Comparison of ENCODE assay signal across 21 cellular contexts in genomic region chr7:105369944-105370343, GRCh38.
"Had no signal": no experiment of that assay in that cellular context is flagged by ENCODE, and none has a peak within 500 bp of the region (broad histone marks: within the 10 kb centered on the region; RNA-seq: fewer than 3 reads in every experiment).

No MANE protein-coding gene starts in this region.

- H3K9me3 Mint-ChIP-seq: activated CD4-positive, alpha-beta memory T cell treated with anti-CD3 and anti-CD28 coated beads for 36 hours; activated naive CD4-positive, alpha-beta T cell treated with anti-CD3 and anti-CD28 coated beads, Interleukin-2, amount 10 ng/mL, durations not matched to agents 7 days and 5 days; activated T-cell treated with anti-CD3 and anti-CD28 coated beads, Interleukin-2, amount 50 U/mL, for 72 hours; T-helper 1 cell treated with Interleukin-12 subunit alpha and Interleukin-12 subunit beta and Interleukin-4 antibody, amounts not matched to agents 30 μg/mL and 1 μg/mL, for 36 hours had no signal

- H3K27me3 ChIP-seq: body of pancreas, cardiac muscle cell, foreskin keratinocyte, spleen, thyroid gland, upper lobe of right lung had no signal

- H3K27me3 Mint-ChIP-seq: activated CD4-positive, alpha-beta memory T cell treated with anti-CD3 and anti-CD28 coated beads for 36 hours; activated naive CD4-positive, alpha-beta T cell treated with anti-CD3 and anti-CD28 coated beads, Interleukin-2, amount 10 ng/mL, durations not matched to agents 7 days and 5 days; progenitor cell of endocrine pancreas had no signal

- H3K27ac Mint-ChIP-seq: activated CD4-positive, alpha-beta memory T cell treated with anti-CD3 and anti-CD28 coated beads for 36 hours; activated naive CD4-positive, alpha-beta T cell treated with anti-CD3 and anti-CD28 coated beads, Interleukin-2, amount 10 ng/mL, durations not matched to agents 7 days and 5 days; activated T-cell treated with anti-CD3 and anti-CD28 coated beads, Interleukin-2, amount 50 U/mL, for 72 hours; progenitor cell of endocrine pancreas; T-helper 1 cell treated with Interleukin-12 subunit alpha and Interleukin-12 subunit beta and Interleukin-4 antibody, amounts not matched to agents 30 μg/mL and 1 μg/mL, for 36 hours had no signal

- DNase-seq: activated CD4-positive, alpha-beta memory T cell treated with anti-CD3 and anti-CD28 coated beads for 36 hours; activated CD4-positive, alpha-beta T cell treated with anti-CD3 and anti-CD28 coated beads for 48 hours; activated effector memory CD4-positive, alpha-beta T cell treated with Interleukin-2 at 50 U/mL for 16 hours; activated naive CD4-positive, alpha-beta T cell treated with anti-CD3 and anti-CD28 coated beads, Interleukin-2, amount 10 ng/mL, durations not matched to agents 7 days and 5 days; activated T-cell treated with anti-CD3 and anti-CD28 coated beads, Interleukin-2, amount 50 U/mL, for 72 hours; anterior cingulate cortex; body of pancreas; foreskin keratinocyte; left ventricle myocardium superior; mammary epithelial cell; retina; spleen; stimulated activated CD4-positive, alpha-beta T cell treated with anti-CD3 and anti-CD28 coated beads, Interleukin-4, amount 100 ng/mL, for 1 hour; stimulated activated naive CD4-positive, alpha-beta T cell; T1000; thyroid gland; upper lobe of right lung had no signal

- FAIRE-seq: endometrium had no signal

- H3K4me3 ChIP-seq: body of pancreas, cardiac muscle cell, spleen, thyroid gland, upper lobe of right lung had no signal

- H3K4me3 Mint-ChIP-seq: activated CD4-positive, alpha-beta memory T cell treated with anti-CD3 and anti-CD28 coated beads for 36 hours; activated naive CD4-positive, alpha-beta T cell treated with anti-CD3 and anti-CD28 coated beads, Interleukin-2, amount 10 ng/mL, durations not matched to agents 7 days and 5 days; activated T-cell treated with anti-CD3 and anti-CD28 coated beads, Interleukin-2, amount 50 U/mL, for 72 hours; T-helper 1 cell treated with Interleukin-12 subunit alpha and Interleukin-12 subunit beta and Interleukin-4 antibody, amounts not matched to agents 30 μg/mL and 1 μg/mL, for 36 hours had no signal

- H3K36me3 ChIP-seq: cardiac muscle cell, spleen, thyroid gland, upper lobe of right lung had no signal

- H3K4me1 ChIP-seq: foreskin keratinocyte, upper lobe of right lung had no signal

- H3K27ac ChIP-seq: body of pancreas, cardiac muscle cell, foreskin keratinocyte, spleen, thyroid gland, upper lobe of right lung had no signal

- H3K9me3 ChIP-seq: body of pancreas, spleen, thyroid gland, upper lobe of right lung had no signal

- ATAC-seq: activated T-cell treated with anti-CD3 and anti-CD28 coated beads, Interleukin-2, amount 50 U/mL, for 72 hours; body of pancreas; foreskin keratinocyte; left ventricle myocardium superior; upper lobe of right lung had no signal
